Comparison of ENCODE assay signal across 15 cellular contexts in the genomic region with DNA sequence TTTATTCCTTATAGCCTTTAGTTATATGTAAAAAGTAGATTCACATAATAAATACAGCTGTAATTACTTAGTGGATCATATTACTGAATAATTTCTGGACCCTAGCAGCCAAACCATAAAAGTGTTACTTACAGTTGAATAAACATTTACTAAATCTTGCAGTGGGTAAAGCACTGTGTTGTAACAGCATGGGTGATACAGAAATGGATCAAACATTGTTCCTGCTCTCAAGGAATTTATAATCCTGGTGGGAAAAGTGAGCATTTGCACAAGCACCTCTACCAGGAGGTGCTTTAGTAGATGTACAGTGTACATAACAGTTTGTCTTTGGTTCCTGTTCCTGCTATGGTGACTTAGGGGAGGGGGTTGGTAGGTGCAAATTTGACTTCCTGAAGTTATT.
"Had no signal": no experiment of that assay in that cellular context is flagged by ENCODE, and none has a peak within 500 bp of the region (broad histone marks: within the 10 kb centered on the region; RNA-seq: fewer than 3 reads in every experiment).

No MANE protein-coding gene starts in this region.

- H3K27me3 Mint-ChIP-seq: activated B cell treated with CpG ODN at 0.5 μM for 24 hours; activated CD4-positive, alpha-beta T cell treated with anti-CD3 and anti-CD28 coated beads, Interleukin-2, amount 10 ng/mL, durations not matched to agents 24 days and 14 days had no signal

- H3K9me3 Mint-ChIP-seq: activated CD4-positive, alpha-beta T cell treated with anti-CD3 and anti-CD28 coated beads, Interleukin-2, amount 10 ng/mL, durations not matched to agents 24 days and 14 days had no signal

- H3K27ac ChIP-seq: ascending aorta, lower lobe of right lung, ovary, thoracic aorta had no signal

- H3K27ac Mint-ChIP-seq: activated B cell treated with CpG ODN at 0.5 μM for 24 hours; activated CD4-positive, alpha-beta T cell treated with anti-CD3 and anti-CD28 coated beads, Interleukin-2, amount 10 ng/mL, durations not matched to agents 24 days and 14 days; activated CD8-positive, alpha-beta T cell treated with anti-CD3 and anti-CD28 coated beads, Interleukin-2, amount 10 ng/mL, durations not matched to agents 7 days and 5 days; endodermal cell; mesothelial cell of epicardium had no signal

- DNase-seq: activated B cell treated with CpG ODN at 0.5 μM for 24 hours; activated CD4-positive, alpha-beta T cell treated with anti-CD3 and anti-CD28 coated beads, Interleukin-2, amount 10 ng/mL, durations not matched to agents 24 days and 14 days; activated CD8-positive, alpha-beta memory T cell treated with anti-CD3 and anti-CD28 coated beads, Interleukin-2, amount 50 U/mL, for 4 hours; activated CD8-positive, alpha-beta T cell treated with anti-CD3 and anti-CD28 coated beads, Interleukin-2, amount 10 ng/mL, durations not matched to agents 7 days and 5 days; endodermal cell; left colon; lower lobe of right lung; ovary; stimulated activated CD4-positive, alpha-beta T cell treated with anti-CD3 and anti-CD28 coated beads, Interleukin-1b, Interleukin-23, amount 100 ng/mL, for 48 hours had no signal

- FAIRE-seq: bronchial epithelial cell, islet of Langerhans, TTC549 had no signal

- H3K4me3 Mint-ChIP-seq: activated B cell treated with CpG ODN at 0.5 μM for 24 hours; activated CD4-positive, alpha-beta T cell treated with anti-CD3 and anti-CD28 coated beads, Interleukin-2, amount 10 ng/mL, durations not matched to agents 24 days and 14 days; activated CD8-positive, alpha-beta T cell treated with anti-CD3 and anti-CD28 coated beads, Interleukin-2, amount 10 ng/mL, durations not matched to agents 7 days and 5 days; endodermal cell; mesothelial cell of epicardium had no signal

- ATAC-seq: activated CD8-positive, alpha-beta T cell treated with anti-CD3 and anti-CD28 coated beads, Interleukin-2, amount 10 ng/mL, durations not matched to agents 7 days and 5 days; left colon; lower lobe of right lung had no signal

- H3K27me3 ChIP-seq: ascending aorta, ovary had no signal

- H3K4me1 Mint-ChIP-seq: mesothelial cell of epicardium had no signal

- H3K9me3 ChIP-seq: ascending aorta, lower lobe of right lung, ovary, thoracic aorta had no signal

- H3K36me3 ChIP-seq: ascending aorta, lower lobe of right lung, ovary, thoracic aorta had no signal

- H3K4me3 ChIP-seq: ascending aorta, lower lobe of right lung, ovary, thoracic aorta had no signal
